In the genomic region with DNA sequence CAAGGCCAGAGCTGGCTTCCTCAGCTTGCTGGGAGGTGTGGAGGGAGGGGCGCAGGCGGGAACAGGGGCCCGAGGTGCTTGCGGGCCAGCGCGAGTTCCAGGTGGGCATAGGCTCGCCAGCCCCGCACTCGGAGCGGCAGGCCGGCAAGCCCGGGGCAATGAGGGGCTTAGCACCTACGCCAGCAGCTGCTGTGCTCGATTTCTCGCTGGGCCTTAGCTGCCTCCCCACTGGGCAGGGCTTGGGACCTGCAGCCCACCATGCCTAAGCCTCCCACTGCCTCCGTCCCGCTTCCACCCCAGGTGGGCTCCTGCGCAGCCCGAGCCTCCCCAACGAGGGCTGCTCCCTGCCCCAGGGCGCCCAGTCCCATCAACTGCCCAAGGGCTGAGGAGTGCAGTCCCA, we compare ENCODE assay signal across 31 cellular contexts. TPM values are rescaled to one million over a fixed set of nuclear protein-coding genes. Genes with fewer than 3 reads are reported as not detected.
A peak's percentile ranks its signal among the peaks of the same experiment; 100 is the strongest.
DNase-seq lines count a peak whose midpoint lies in the region; ATAC-seq, FAIRE-seq and TF ChIP-seq lines count a peak whose summit lies in the region.
"Had no signal": no experiment of that assay in that cellular context is flagged by ENCODE, and none has a peak within 500 bp of the region (broad histone marks: within the 10 kb centered on the region; RNA-seq: fewer than 3 reads in every experiment).

No MANE protein-coding gene starts in this region.

- H4K91ac ChIP-seq in neuronal stem cell (ENCODE audit: low read depth, low read length, poor library complexity): no peak overlapping the region

- no peak overlapping the region for H3K14ac ChIP-seq in neuronal stem cell (ENCODE audit: low read length)

- H2AK5ac ChIP-seq in neuronal stem cell (ENCODE audit: low read depth, low read length): no peak overlapping the region

- H3K4me3 ChIP-seq in K562 (no peak overlapping the region), neuronal stem cell (ENCODE audit: low read length in 2 of 2) (no peak overlapping the region), upper lobe of right lung (no peak overlapping the region)
- H3K4me3 ChIP-seq: BLaER1, GM12878 had no signal

- no peak overlapping the region for H3K4me2 ChIP-seq in K562 (ENCODE audit: insufficient read depth, low read length)
- no peak overlapping the region for H3K4me2 ChIP-seq in neuronal stem cell (ENCODE audit: insufficient read depth, low read length, poor library complexity, severe bottlenecking)
- H3K4me2 ChIP-seq: BLaER1 had no signal

- TF ChIP-seq POLR2A in K562 (conservative IDR thresholded peaks at IDR 0.05): no peak

- TF ChIP-seq RAD21 in K562 (CRISPR knock-in tag; conservative IDR thresholded peaks at IDR 0.05 in 1 of 2, IDR thresholded peaks at IDR 0.05 in 1 of 2): no peak

- CTCF ChIA-PET in K562 (lab: Yijun Ruan, JAX; ENCODE audit: low intra/inter-chr PET ratio): no interaction called here

- H2BK15ac ChIP-seq in neuronal stem cell (ENCODE audit: low read length): no peak overlapping the region

- TF ChIP-seq EP300 in K562 (IDR thresholded peaks at IDR 0.05; ENCODE audit: low read length): no peak

- H3K36me3 ChIP-seq in K562 (ENCODE audit: control insufficient read depth, insufficient read depth, low read length) (no peaks in the 10 kb centered on the region), neuronal stem cell (replicated peaks in 1 of 2; ENCODE audit: control insufficient read depth in 2 of 2, insufficient read depth in 2 of 2, low read length in 2 of 2) (no peaks in the 10 kb centered on the region), upper lobe of right lung (no peaks in the 10 kb centered on the region)
- H3K36me3 ChIP-seq: BE2C, BLaER1 had no signal

- H3K27me3 ChIP-seq in K562 (ENCODE audit: control insufficient read depth in 2 of 2, insufficient read depth in 2 of 2, low read length in 2 of 2) (peaks cover 3 to 7% of the 10 kb centered on the region in 2 experiments; a peak in 1 of 5 replicates), neuronal stem cell (ENCODE audit: control insufficient read depth in 3 of 3, insufficient read depth in 3 of 3, low read depth in 1 of 3, low read length in 3 of 3) (no peaks in the 10 kb centered on the region), upper lobe of right lung (no peaks in the 10 kb centered on the region)
- H3K27me3 ChIP-seq: BE2C, BLaER1 had no signal

- TF ChIP-seq CTCF in K562 (IDR thresholded peaks at IDR 0.05 in 2 of 3, conservative IDR thresholded peaks at IDR 0.05 in 1 of 3; ENCODE audit: insufficient read depth in 2 of 3, low read depth in 1 of 3, low read length in 3 of 3) (no peak), upper lobe of right lung (IDR thresholded peaks at IDR 0.05) (no peak)

- ATAC-seq in K562 (peak; percentile 14; the same call in 1 of the 3 replicates), upper lobe of right lung (peak; percentile 24)
- ATAC-seq: GM12878 had no signal

- H3K9me3 ChIP-seq in K562 (replicated peaks; ENCODE audit: control insufficient read depth, insufficient read depth, low read depth, low read length) (no peaks in the 10 kb centered on the region), neuronal stem cell (replicated peaks in 1 of 2; ENCODE audit: control insufficient read depth in 2 of 2, insufficient read depth in 1 of 2, low read depth in 1 of 2, low read length in 2 of 2) (no peaks in the 10 kb centered on the region), upper lobe of right lung (no peaks in the 10 kb centered on the region)
- H3K9me3 ChIP-seq: BE2C had no signal

- WGBS in K562 (ENCODE audit: insufficient coverage, low coverage, missing lambda C conversion rate): 23% methylated on average over 18 of the region's 21 CpGs
- no CpG with 5 or more reads among the region's 21 CpGs for whole genome bisulfite sequencing in neuronal stem cell (ENCODE audit: extremely low coverage in 2 of 2, insufficient read length in 2 of 2, insufficient replicate concordance in 1 of 2), 2 donors

- no peak overlapping the region for H2BK12ac ChIP-seq in neuronal stem cell (ENCODE audit: low read length)

- in situ Hi-C loops in K562 (cut with MboI): no loop called here

- no peak overlapping the region for H3K18ac ChIP-seq in neuronal stem cell (ENCODE audit: low read length)

- H3K4me1 ChIP-seq in K562 (replicated peaks in 1 of 2; ENCODE audit: control insufficient read depth in 2 of 2, insufficient read depth in 2 of 2, low read length in 2 of 2) (peaks cover 0 to 6% of the 10 kb centered on the region in 2 experiments; a peak in 2 of 5 replicates), neuronal stem cell (ENCODE audit: control insufficient read depth in 2 of 2, insufficient read depth in 1 of 2, low read depth in 1 of 2, low read length in 2 of 2) (no peaks in the 10 kb centered on the region), upper lobe of right lung (no peaks in the 10 kb centered on the region)
- H3K4me1 ChIP-seq: BE2C had no signal

- H2BK120ac ChIP-seq in neuronal stem cell (ENCODE audit: low read depth, low read length): no peak overlapping the region

- DNase-seq in K562 (ENCODE audit: extremely low read depth in 1 of 4, low spot score in 3 of 4) (no peak), neuronal stem cell (ENCODE audit: low spot score) (no peak), upper lobe of right lung (no peak), glomerular visceral epithelial cell (ENCODE audit: extremely low spot score) (no peak), urothelium cell line (ENCODE audit: low spot score) (no peak)
- DNase-seq: 8988T; ACHN; BE2C; C1 segment of cervical spinal cord; CD4-positive, alpha-beta memory T cell; CD4-positive, CD25-positive, alpha-beta regulatory T cell; CD8-positive, alpha-beta memory T cell; COR-L47; DMS 273 treated with DMSO at 0.1 percent for 48 hours; DMS153; DMS53; DMS79; DND-41; EL; GDM1 had no signal

- intact Hi-C loops in K562 (cut with micrococcal nuclease) (no loop called here), upper lobe of right lung (cut with DNase I) (no loop called here)

- FAIRE-seq in K562 (lab: Jason Lieb, UNC): no peak
- FAIRE-seq in urothelium cell line (lab: Jason Lieb, UNC): no peak
- FAIRE-seq: A204.1, GM12878, GM12892, GM18507, GM19239 had no signal

- H3K9ac ChIP-seq in K562 (ENCODE audit: insufficient read depth in 1 of 2, low read depth in 2 of 2, low read length in 2 of 2) (no peak overlapping the region), neuronal stem cell (ENCODE audit: low read depth, low read length, poor library complexity) (no peak overlapping the region)
- H3K9ac ChIP-seq: BLaER1 had no signal

- H3K79me2 ChIP-seq in K562 (ENCODE audit: control insufficient read depth, insufficient read depth, low read length): no peaks in the 10 kb centered on the region

- POLR2A ChIA-PET in K562 (lab: Yijun Ruan, JAX): interaction anchor here (0.6 to 1.5 kb wide), 2 partner anchors 13 to 29 kb away, joined by 3 read pairs; no protein-coding TSS in a partner anchor

- H4K8ac ChIP-seq in neuronal stem cell (ENCODE audit: low read depth, low read length): no peak overlapping the region

- H2AFZ ChIP-seq in K562 (ENCODE audit: low read depth, low read length): 0 out of 2 replicates have a peak overlapping the region, but pooled peaks have one; percentile 9
- H2AFZ ChIP-seq in neuronal stem cell (ENCODE audit: low read length): no peak overlapping the region

- no peaks in the 10 kb centered on the region for H4K20me1 ChIP-seq in K562 (replicated peaks; ENCODE audit: control insufficient read depth, insufficient read depth, low read length)
- H4K20me1 ChIP-seq: BLaER1 had no signal

- H3K79me1 ChIP-seq in neuronal stem cell (ENCODE audit: low read depth, low read length): no peaks in the 10 kb centered on the region

- H3K23ac ChIP-seq in neuronal stem cell (ENCODE audit: low read depth, low read length, poor library complexity): peak overlapping the region; percentile 75

- no peak overlapping the region for H3K4ac ChIP-seq in neuronal stem cell (ENCODE audit: low read length)

- no peak overlapping the region for H3K27ac ChIP-seq in K562 (ENCODE audit: extremely low read depth, low read depth, low read length)
- no peak overlapping the region for H3K27ac ChIP-seq in neuronal stem cell (replicated peaks; ENCODE audit: low read length)
- H3K27ac ChIP-seq in upper lobe of right lung: no peak overlapping the region
- H3K27ac ChIP-seq: BLaER1 had no signal

- no peak overlapping the region for H2BK5ac ChIP-seq in neuronal stem cell (ENCODE audit: low read length)

- no TSS peak for BruUV-seq in K562 (replicated peaks; lab: Mats Ljungman, UMichigan)

- no peaks in the 10 kb centered on the region for H3K9me1 ChIP-seq in K562 (ENCODE audit: control insufficient read depth, insufficient read depth, low read length)

RNA-seq across cellular contexts. Expression of gene MAT1A, which starts 25.9 kb away (rescaled TPM):
- 0.44 TPM in 1 of 2 replicates, not detected in the other for total RNA-seq in K562 (2011; cell fraction: chromatin; rRNA removed; ENCODE audit: low replicate concordance)
- 0.13 TPM in 1 of 2 replicates, not detected in the other for total RNA-seq in K562 (2011; cell fraction: nucleolus; rRNA removed)
- total RNA-seq in K562 (2011; cell fraction: nucleoplasm; rRNA removed): not detected in 2 replicates
- 0.05 and 0.12 TPM in 2 replicates for total RNA-seq in K562 (2014; rRNA removed)
- 0.15 TPM in 1 of 2 replicates, not detected in the other for total RNA-seq in K562 (2014; rRNA removed; fragmentation: Illumina TruSeq; extraction: Trizol)
- 0.11 and 0.26 TPM in 2 replicates for total RNA-seq in K562 (2015; rRNA removed; fragmentation: Illumina TruSeq; extraction: Trizol)
- total RNA-seq in K562 (2021): 0.24 and 0.42 TPM in 2 replicates
- 0.03 and 0.04 TPM in 2 replicates for polyA plus RNA-seq in K562 (2011; rRNA removed)
- polyA plus RNA-seq in K562 (2011; cell fraction: cytosol; rRNA removed): 0.03 and 0.04 TPM in 2 replicates
- polyA plus RNA-seq in K562 (2011; cell fraction: nucleus; rRNA removed): 0.09 TPM in 1 of 2 replicates, not detected in the other
- 0.46 and 0.47 TPM in 2 replicates for polyA plus RNA-seq in K562 (2012)
- 0.03 TPM in 1 of 2 replicates, not detected in the other for polyA plus RNA-seq in K562 (2014; fragmentation: Illumina TruSeq; extraction: Trizol)
- polyA plus RNA-seq in K562 (2014; fragmentation: Nextera tagmentation; extraction: Ambion mirVana): not detected
- 0.19 and 0.30 TPM in 2 replicates for polyA plus RNA-seq in K562 (2014; rRNA removed)
- not detected in 2 replicates for polyA minus RNA-seq in K562 (2011; rRNA and poly(A)+ RNA removed)
- polyA minus RNA-seq in K562 (2011; cell fraction: cytosol; rRNA and poly(A)+ RNA removed): not detected in 2 replicates
- polyA minus RNA-seq in K562 (2011; cell fraction: nucleus; rRNA and poly(A)+ RNA removed): not detected in 2 replicates
- 0.11 TPM for polyA plus RNA-seq in neuronal stem cell (2013, experiment 1 of 2)
- 0.18 TPM for polyA plus RNA-seq in neuronal stem cell (2013, experiment 2 of 2)
- total RNA-seq in upper lobe of right lung: 0.69 TPM
- total RNA-seq: A673; CD4-positive, alpha-beta memory T cell; CD4-positive, CD25-positive, alpha-beta regulatory T cell; CD8-positive, alpha-beta memory T cell had no signal
- polyA plus RNA-seq: AG04450; CD14-positive monocyte; CD4-positive, alpha-beta memory T cell; CD4-positive, CD25-positive, alpha-beta regulatory T cell; CD8-positive, alpha-beta memory T cell; GM12878 had no signal

RNA-seq across cellular contexts. Expression of gene DYDC1, which starts 41.2 kb away (rescaled TPM):
- not detected in 2 replicates for total RNA-seq in K562 (2011; cell fraction: chromatin; rRNA removed; ENCODE audit: low replicate concordance)
- total RNA-seq in K562 (2011; cell fraction: nucleolus; rRNA removed): not detected in 2 replicates
- not detected in 2 replicates for total RNA-seq in K562 (2011; cell fraction: nucleoplasm; rRNA removed)
- total RNA-seq in K562 (2014; rRNA removed) (not detected in 2 replicates), K562 (2014; rRNA removed; fragmentation: Illumina TruSeq; extraction: Trizol) (not detected in 2 replicates), K562 (2015; rRNA removed; fragmentation: Illumina TruSeq; extraction: Trizol) (not detected in 2 replicates), K562 (2021) (not detected in 2 replicates), upper lobe of right lung (not detected)
- polyA plus RNA-seq in K562 (2011; rRNA removed) (not detected in 2 replicates), K562 (2014; fragmentation: Illumina TruSeq; extraction: Trizol) (not detected in 2 replicates), K562 (2014; fragmentation: Nextera tagmentation; extraction: Ambion mirVana) (not detected), K562 (2014; rRNA removed) (not detected in 2 replicates)
- not detected in 2 replicates for polyA plus RNA-seq in K562 (2011; cell fraction: cytosol; rRNA removed)
- polyA plus RNA-seq in K562 (2011; cell fraction: nucleus; rRNA removed): not detected in 2 replicates
- polyA plus RNA-seq in K562 (2012): not detected in 2 replicates
- polyA minus RNA-seq in K562 (2011; rRNA and poly(A)+ RNA removed): not detected in 2 replicates
- not detected in 2 replicates for polyA minus RNA-seq in K562 (2011; cell fraction: cytosol; rRNA and poly(A)+ RNA removed)
- not detected in 2 replicates for polyA minus RNA-seq in K562 (2011; cell fraction: nucleus; rRNA and poly(A)+ RNA removed)
- polyA plus RNA-seq in neuronal stem cell (2013, experiment 1 of 2): 0.18 TPM
- not detected for polyA plus RNA-seq in neuronal stem cell (2013, experiment 2 of 2)
- total RNA-seq: A673; CD4-positive, alpha-beta memory T cell; CD4-positive, CD25-positive, alpha-beta regulatory T cell; CD8-positive, alpha-beta memory T cell; Daoy; G401; GM12878 had no signal
- polyA plus RNA-seq: AG04450; CD14-positive monocyte; CD4-positive, alpha-beta memory T cell; CD4-positive, CD25-positive, alpha-beta regulatory T cell; CD8-positive, alpha-beta memory T cell; GM12878 had no signal

RNA-seq across cellular contexts. Expression of gene DYDC2, which starts 41.2 kb away (rescaled TPM):
- not detected in 2 replicates for total RNA-seq in K562 (2011; cell fraction: chromatin; rRNA removed; ENCODE audit: low replicate concordance)
- total RNA-seq in K562 (2011; cell fraction: nucleolus; rRNA removed): not detected in 2 replicates
- not detected in 2 replicates for total RNA-seq in K562 (2011; cell fraction: nucleoplasm; rRNA removed)
- 0.12 TPM in 1 of 2 replicates, not detected in the other for total RNA-seq in K562 (2014; rRNA removed)
- 0.11 TPM in 1 of 2 replicates, not detected in the other for total RNA-seq in K562 (2014; rRNA removed; fragmentation: Illumina TruSeq; extraction: Trizol)
- 0.11 TPM in 1 of 2 replicates, not detected in the other for total RNA-seq in K562 (2015; rRNA removed; fragmentation: Illumina TruSeq; extraction: Trizol)
- not detected in 2 replicates for total RNA-seq in K562 (2021)
- not detected in 2 replicates for polyA plus RNA-seq in K562 (2011; rRNA removed)
- polyA plus RNA-seq in K562 (2011; cell fraction: cytosol; rRNA removed): not detected in 2 replicates
- not detected in 2 replicates for polyA plus RNA-seq in K562 (2011; cell fraction: nucleus; rRNA removed)
- polyA plus RNA-seq in K562 (2012): 0.07 and 0.87 TPM in 2 replicates
- 0.06 TPM in 1 of 2 replicates, not detected in the other for polyA plus RNA-seq in K562 (2014; fragmentation: Illumina TruSeq; extraction: Trizol)
- under 1 TPM in 1 of 2 experiments, not detected in 1; 0.18 TPM for polyA plus RNA-seq in K562 (2014; fragmentation: Nextera tagmentation; extraction: Ambion mirVana)
- 0.34 TPM in 1 of 2 replicates, not detected in the other for polyA plus RNA-seq in K562 (2014; rRNA removed)
- polyA minus RNA-seq in K562 (2011; rRNA and poly(A)+ RNA removed): not detected in 2 replicates
- polyA minus RNA-seq in K562 (2011; cell fraction: cytosol; rRNA and poly(A)+ RNA removed): not detected in 2 replicates
- not detected in 2 replicates for polyA minus RNA-seq in K562 (2011; cell fraction: nucleus; rRNA and poly(A)+ RNA removed)
- polyA plus RNA-seq in neuronal stem cell (2013, experiment 1 of 2): 5.7 TPM
- 6.9 TPM for polyA plus RNA-seq in neuronal stem cell (2013, experiment 2 of 2)
- total RNA-seq in upper lobe of right lung: not detected
- total RNA-seq: A673; CD4-positive, alpha-beta memory T cell; CD4-positive, CD25-positive, alpha-beta regulatory T cell; CD8-positive, alpha-beta memory T cell; Daoy; G401; GM12878 had no signal
- polyA plus RNA-seq: AG04450; CD14-positive monocyte; CD4-positive, alpha-beta memory T cell; CD4-positive, CD25-positive, alpha-beta regulatory T cell; CD8-positive, alpha-beta memory T cell had no signal
